Comparison of ENCODE assay signal across 8 cellular contexts in the genomic region with DNA sequence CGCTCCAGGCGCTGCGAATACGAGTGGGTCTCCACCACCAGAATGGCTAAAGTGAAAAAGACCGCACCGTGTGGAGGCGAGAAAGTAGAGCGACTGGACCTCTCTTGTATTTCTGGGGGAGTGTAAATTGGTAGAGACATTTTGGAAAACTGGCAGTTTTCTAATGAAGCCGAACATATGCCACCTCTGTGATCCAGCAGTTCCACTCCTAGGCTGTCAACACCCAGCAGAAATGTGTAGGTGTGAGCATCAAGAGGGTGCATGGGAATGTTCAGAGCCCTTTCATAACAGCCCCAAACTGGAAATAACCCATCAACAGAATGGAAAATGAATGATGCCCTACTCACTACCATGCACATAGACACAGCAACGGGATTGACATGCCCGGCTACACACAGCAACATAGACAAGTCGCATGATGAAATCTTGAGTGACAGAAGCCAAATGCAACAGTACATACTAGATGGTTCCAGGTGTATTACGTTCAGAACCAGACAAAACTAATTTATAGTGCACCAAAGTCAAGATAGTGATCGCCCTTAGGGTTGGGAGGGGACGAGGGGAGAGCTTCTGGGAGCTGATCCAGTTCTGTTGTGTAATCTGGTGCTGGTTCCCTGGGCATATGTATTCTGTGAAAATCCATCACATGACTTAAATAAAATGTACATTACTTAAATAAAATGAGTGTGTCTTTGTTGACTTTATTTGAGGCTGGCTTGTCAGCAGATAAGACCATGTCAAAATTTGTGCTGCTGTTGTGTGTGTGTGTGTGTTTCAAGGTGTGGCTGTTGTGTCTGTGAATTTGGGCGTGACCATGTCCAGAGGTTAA.
A peak's percentile ranks its signal among the peaks of the same experiment; 100 is the strongest.
DNase-seq lines count a peak whose midpoint lies in the region; ATAC-seq and TF ChIP-seq lines count a peak whose summit lies in the region.

No MANE protein-coding gene starts in this region.

- DNase-seq in MM.1S = no peak
- no peak for DNase-seq in nephron progenitor cell
- DNase-seq in LoVo (ENCODE audit: low spot score) = no peak
- DNase-seq in NCI-H524 treated with DMSO at 0.1 percent for 48 hours (lab: John Stamatoyannopoulos, UW) = no peak
- no peak for DNase-seq in islet precursor cell

- H3K9me3 ChIP-seq in BLaER1 (no peaks in the 10 kb centered on the region), MM.1S (replicated peaks; ENCODE audit: insufficient read depth, low read length) (no peaks in the 10 kb centered on the region)

- H3K4me3 Mint-ChIP-seq in dendritic cell treated with granulocyte-macrophage colony-stimulating factor and Interleukin-4, amounts not matched to agents 40 ng/mL and 50 ng/mL, for 4 days = peak overlapping the region; percentile 87
- H3K4me3 Mint-ChIP-seq in nephron progenitor cell = peak overlapping the region; percentile 89

- peaks cover 44% of the 10 kb centered on the region for H3K4me1 ChIP-seq in BLaER1
- peaks cover 14% of the 10 kb centered on the region for H3K4me1 ChIP-seq in MM.1S (ENCODE audit: low read length)

- H4K20me1 ChIP-seq in BLaER1 (peaks cover 7% of the 10 kb centered on the region; the same call in 1 of the 2 replicates), MM.1S (ENCODE audit: insufficient read depth, low read length) (no peaks in the 10 kb centered on the region)

- H3K9me2 ChIP-seq in MM.1S (replicated peaks; ENCODE audit: insufficient read depth, low read length) = no peaks in the 10 kb centered on the region

- intact Hi-C loops in dendritic cell treated with granulocyte-macrophage colony-stimulating factor and Interleukin-4, amounts not matched to agents 40 ng/mL and 50 ng/mL, for 4 days (cut with micrococcal nuclease) = no loop called here

- H3K79me2 ChIP-seq in MM.1S (ENCODE audit: low read length) = no peaks in the 10 kb centered on the region

- peak overlapping the region; percentile 83 for H3K27ac Mint-ChIP-seq in dendritic cell treated with granulocyte-macrophage colony-stimulating factor and Interleukin-4, amounts not matched to agents 40 ng/mL and 50 ng/mL, for 4 days
- H3K27ac Mint-ChIP-seq in nephron progenitor cell = peak overlapping the region; percentile 67

- peak overlapping the region; percentile 83 for H2AFZ ChIP-seq in MM.1S (ENCODE audit: low read length)

- H3K36me3 ChIP-seq in BLaER1 (peaks cover 20% of the 10 kb centered on the region), MM.1S (replicated peaks; ENCODE audit: insufficient read depth, low read length) (no peaks in the 10 kb centered on the region)

- no peak for TF ChIP-seq CTCF in MM.1S (IDR thresholded peaks at IDR 0.05; ENCODE audit: low read length)
- no peak for TF ChIP-seq CTCF in nephron progenitor cell (IDR thresholded peaks at IDR 0.05)

- no peaks in the 10 kb centered on the region for H3K27me3 Mint-ChIP-seq in dendritic cell treated with granulocyte-macrophage colony-stimulating factor and Interleukin-4, amounts not matched to agents 40 ng/mL and 50 ng/mL, for 4 days
- peaks cover 2% of the 10 kb centered on the region for H3K27me3 Mint-ChIP-seq in nephron progenitor cell (ENCODE audit: low read depth, poor library complexity)

- H3K27ac ChIP-seq in BLaER1 = peak overlapping the region; percentile 83
- H3K27ac ChIP-seq in MM.1S (ENCODE audit: low read length) = no peak overlapping the region

- ATAC-seq in HG03439 (IDR thresholded peaks at IDR 0.05; ENCODE audit: unreplicated experiment) = no peak

- peak overlapping the region; percentile 79 for H3K4me3 ChIP-seq in BLaER1
- H3K4me3 ChIP-seq in MM.1S (ENCODE audit: low read length) = peak overlapping the region; percentile 47

- no peaks in the 10 kb centered on the region for H3K9me3 Mint-ChIP-seq in dendritic cell treated with granulocyte-macrophage colony-stimulating factor and Interleukin-4, amounts not matched to agents 40 ng/mL and 50 ng/mL, for 4 days
- no peaks in the 10 kb centered on the region for H3K9me3 Mint-ChIP-seq in nephron progenitor cell

- H3K4me1 Mint-ChIP-seq in dendritic cell treated with granulocyte-macrophage colony-stimulating factor and Interleukin-4, amounts not matched to agents 40 ng/mL and 50 ng/mL, for 4 days (ENCODE audit: low read depth) = peaks cover 54% of the 10 kb centered on the region
- peaks cover 58% of the 10 kb centered on the region for H3K4me1 Mint-ChIP-seq in nephron progenitor cell

- H3K27me3 ChIP-seq in BLaER1 = no peaks in the 10 kb centered on the region
- no peaks in the 10 kb centered on the region for H3K27me3 ChIP-seq in MM.1S (replicated peaks; ENCODE audit: insufficient read depth, low read length)

- H3K4me2 ChIP-seq in BLaER1 = peak overlapping the region; percentile 98
- peak overlapping the region; percentile 71 for H3K4me2 ChIP-seq in MM.1S (ENCODE audit: low read depth, low read length)

- H3K36me3 Mint-ChIP-seq in dendritic cell treated with granulocyte-macrophage colony-stimulating factor and Interleukin-4, amounts not matched to agents 40 ng/mL and 50 ng/mL, for 4 days (ENCODE audit: low read depth) = peaks cover 37% of the 10 kb centered on the region
- H3K36me3 Mint-ChIP-seq in nephron progenitor cell (ENCODE audit: low read depth) = peaks cover 10% of the 10 kb centered on the region

- peaks cover 25% of the 10 kb centered on the region for H3F3A ChIP-seq in MM.1S (ENCODE audit: insufficient read depth, low read length)

- H3K9ac ChIP-seq in BLaER1 = peak overlapping the region; percentile 86
- peak overlapping the region; percentile 44; the same call in 1 of the 2 replicates for H3K9ac ChIP-seq in MM.1S (ENCODE audit: low read length)
